22 cellular contexts compared by ENCODE assay signal in genomic region chr11:108970221-108970991, GRCh38.
DNase-seq lines count a peak whose midpoint lies in the region; ATAC-seq and TF ChIP-seq lines count a peak whose summit lies in the region.
"Had no signal": no experiment of that assay in that cellular context is flagged by ENCODE, and none has a peak within 500 bp of the region (broad histone marks: within the 10 kb centered on the region; RNA-seq: fewer than 3 reads in every experiment).

No MANE protein-coding gene starts in this region.

- H3K4me3 ChIP-seq in Loucy (ENCODE audit: low read length, poor library complexity, severe bottlenecking) (no peak overlapping the region), fibroblast of mammary gland (ENCODE audit: control insufficient read depth, low read depth, low read length) (no peak overlapping the region)
- H3K4me3 ChIP-seq: dorsolateral prefrontal cortex, hepatocyte, psoas muscle, thoracic aorta had no signal

- H3F3A ChIP-seq in Loucy (ENCODE audit: low read depth), result no peaks in the 10 kb centered on the region

- no peaks in the 10 kb centered on the region for H3K27me3 ChIP-seq in Loucy (ENCODE audit: insufficient read depth, low read length, poor library complexity, severe bottlenecking)
- H3K27me3 ChIP-seq: dorsolateral prefrontal cortex, hepatocyte had no signal

- no peaks in the 10 kb centered on the region for H3K4me1 ChIP-seq in Loucy (ENCODE audit: insufficient read depth, low read length, poor library complexity, severe bottlenecking)

- no peaks in the 10 kb centered on the region for H3K9me2 ChIP-seq in Loucy (replicated peaks; ENCODE audit: low read depth, low read length)

- H3K9me3 ChIP-seq in Loucy (ENCODE audit: insufficient read depth, low read depth, low read length), result no peaks in the 10 kb centered on the region
- H3K9me3 ChIP-seq: psoas muscle, thoracic aorta had no signal

- H3K36me3 ChIP-seq in Loucy (ENCODE audit: insufficient read depth, low read length), result no peaks in the 10 kb centered on the region
- H3K36me3 ChIP-seq: thoracic aorta had no signal

- H3K4me2 ChIP-seq in Loucy (ENCODE audit: low read depth, low read length, poor library complexity, severe bottlenecking), result no peak overlapping the region
- H3K4me2 ChIP-seq: hepatocyte had no signal

- H4K20me1 ChIP-seq in Loucy (ENCODE audit: insufficient read depth, low read length, poor library complexity, severe bottlenecking), result no peaks in the 10 kb centered on the region

- H3K4me1 Mint-ChIP-seq in osteocyte (ENCODE audit: unreplicated experiment), result peaks cover 11% of the 10 kb centered on the region
- no peaks in the 10 kb centered on the region for H3K4me1 Mint-ChIP-seq in activated T-helper 17 cell treated with anti-CD3 and anti-CD28 coated beads, Interleukin-2, amount 50 U/mL, for 72 hours
- H3K4me1 Mint-ChIP-seq: activated CD4-positive, alpha-beta T cell treated with anti-CD3 and anti-CD28 coated beads for 36 hours; activated naive CD8-positive, alpha-beta T cell treated with anti-CD3 and anti-CD28 coated beads, Interleukin-2, amount 10 ng/mL, durations not matched to agents 7 days and 5 days; CD4-positive, CD25-positive, alpha-beta regulatory T cell had no signal

- DNase-seq in amniotic epithelial cell (ENCODE audit: low read depth) (peak; percentile 82), fibroblast of mammary gland (ENCODE audit: low read depth) (peak; percentile 40), osteocyte (ENCODE audit: extremely low spot score, unreplicated experiment) (no peak)
- DNase-seq: activated CD4-positive, alpha-beta T cell treated with anti-CD3 and anti-CD28 coated beads for 36 hours; activated gamma-delta T cell; activated naive CD8-positive, alpha-beta T cell treated with anti-CD3 and anti-CD28 coated beads, Interleukin-2, amount 10 ng/mL, durations not matched to agents 7 days and 5 days; activated T-cell treated with anti-CD3 and anti-CD28 coated beads for 4 hours; CD4-positive, CD25-positive, alpha-beta regulatory T cell; dorsolateral prefrontal cortex; KG1; NCI-H2107; NCI-H446 treated with DMSO at 0.1 percent for 48 hours; NCI-H82; psoas muscle; stimulated activated naive CD8-positive, alpha-beta T cell treated with anti-CD3 and anti-CD28 coated beads, Interleukin-15, Interleukin-2, amounts not matched to agents 100 U/mL and 50 U/mL, for 24 hours; T-helper 2 cell had no signal

- TF ChIP-seq CTCF in Loucy (conservative IDR thresholded peaks at IDR 0.05; ENCODE audit: low read length) (0 out of 2 replicates have a peak, but pooled peaks have one; percentile 20), fibroblast of mammary gland (conservative IDR thresholded peaks at IDR 0.05; ENCODE audit: control insufficient read depth, insufficient read depth, low read depth, low read length) (no peak), osteocyte (IDR thresholded peaks at IDR 0.05) (peak; percentile 16)

- no peak overlapping the region for H2AFZ ChIP-seq in Loucy (ENCODE audit: low read length)
- H2AFZ ChIP-seq: hepatocyte had no signal

- H3K9ac ChIP-seq in Loucy (ENCODE audit: low read depth, low read length, poor library complexity, severe bottlenecking), result no peak overlapping the region

- H3K9me3 Mint-ChIP-seq in osteocyte (ENCODE audit: unreplicated experiment), result no peaks in the 10 kb centered on the region
- H3K9me3 Mint-ChIP-seq in activated T-helper 17 cell treated with anti-CD3 and anti-CD28 coated beads, Interleukin-2, amount 50 U/mL, for 72 hours, result no peaks in the 10 kb centered on the region
- H3K9me3 Mint-ChIP-seq: activated naive CD8-positive, alpha-beta T cell treated with anti-CD3 and anti-CD28 coated beads, Interleukin-2, amount 10 ng/mL, durations not matched to agents 7 days and 5 days; CD4-positive, CD25-positive, alpha-beta regulatory T cell had no signal

- no peak overlapping the region for H3K4me3 Mint-ChIP-seq in osteocyte (ENCODE audit: unreplicated experiment)
- H3K4me3 Mint-ChIP-seq in activated T-helper 17 cell treated with anti-CD3 and anti-CD28 coated beads, Interleukin-2, amount 50 U/mL, for 72 hours, result no peak overlapping the region
- H3K4me3 Mint-ChIP-seq: activated CD4-positive, alpha-beta T cell treated with anti-CD3 and anti-CD28 coated beads for 36 hours; activated naive CD8-positive, alpha-beta T cell treated with anti-CD3 and anti-CD28 coated beads, Interleukin-2, amount 10 ng/mL, durations not matched to agents 7 days and 5 days; CD4-positive, CD25-positive, alpha-beta regulatory T cell had no signal

- no peak overlapping the region for H3K27ac Mint-ChIP-seq in osteocyte (ENCODE audit: unreplicated experiment)
- no peak overlapping the region for H3K27ac Mint-ChIP-seq in activated T-helper 17 cell treated with anti-CD3 and anti-CD28 coated beads, Interleukin-2, amount 50 U/mL, for 72 hours
- H3K27ac Mint-ChIP-seq: activated CD4-positive, alpha-beta T cell treated with anti-CD3 and anti-CD28 coated beads for 36 hours; activated naive CD8-positive, alpha-beta T cell treated with anti-CD3 and anti-CD28 coated beads, Interleukin-2, amount 10 ng/mL, durations not matched to agents 7 days and 5 days; CD4-positive, CD25-positive, alpha-beta regulatory T cell had no signal

- no peaks in the 10 kb centered on the region for H3K27me3 Mint-ChIP-seq in osteocyte (ENCODE audit: unreplicated experiment)
- no peaks in the 10 kb centered on the region for H3K27me3 Mint-ChIP-seq in activated T-helper 17 cell treated with anti-CD3 and anti-CD28 coated beads, Interleukin-2, amount 50 U/mL, for 72 hours
- H3K27me3 Mint-ChIP-seq: activated CD4-positive, alpha-beta T cell treated with anti-CD3 and anti-CD28 coated beads for 36 hours; CD4-positive, CD25-positive, alpha-beta regulatory T cell had no signal

- ATAC-seq in GM21360 (IDR thresholded peaks at IDR 0.05; ENCODE audit: unreplicated experiment) (no peak), GM21576 (IDR thresholded peaks at IDR 0.05; ENCODE audit: unreplicated experiment) (no peak)
- no peak for ATAC-seq in activated T-helper 17 cell treated with anti-CD3 and anti-CD28 coated beads, Interleukin-2, amount 50 U/mL, for 72 hours (replicated peaks)
- ATAC-seq: activated CD4-positive, alpha-beta T cell treated with anti-CD3 and anti-CD28 coated beads for 36 hours; psoas muscle; stimulated activated naive CD8-positive, alpha-beta T cell treated with anti-CD3 and anti-CD28 coated beads, Interleukin-15, Interleukin-2, amounts not matched to agents 100 U/mL and 50 U/mL, for 24 hours had no signal

- H3K79me2 ChIP-seq in Loucy (ENCODE audit: insufficient read depth, low read length), result no peaks in the 10 kb centered on the region
- H3K79me2 ChIP-seq: hepatocyte had no signal

- no peaks in the 10 kb centered on the region for H3K36me3 Mint-ChIP-seq in osteocyte (ENCODE audit: unreplicated experiment)
- H3K36me3 Mint-ChIP-seq in activated T-helper 17 cell treated with anti-CD3 and anti-CD28 coated beads, Interleukin-2, amount 50 U/mL, for 72 hours (ENCODE audit: low read depth), result no peaks in the 10 kb centered on the region
- H3K36me3 Mint-ChIP-seq: activated naive CD8-positive, alpha-beta T cell treated with anti-CD3 and anti-CD28 coated beads, Interleukin-2, amount 10 ng/mL, durations not matched to agents 7 days and 5 days; CD4-positive, CD25-positive, alpha-beta regulatory T cell had no signal
